In the genomic region with DNA sequence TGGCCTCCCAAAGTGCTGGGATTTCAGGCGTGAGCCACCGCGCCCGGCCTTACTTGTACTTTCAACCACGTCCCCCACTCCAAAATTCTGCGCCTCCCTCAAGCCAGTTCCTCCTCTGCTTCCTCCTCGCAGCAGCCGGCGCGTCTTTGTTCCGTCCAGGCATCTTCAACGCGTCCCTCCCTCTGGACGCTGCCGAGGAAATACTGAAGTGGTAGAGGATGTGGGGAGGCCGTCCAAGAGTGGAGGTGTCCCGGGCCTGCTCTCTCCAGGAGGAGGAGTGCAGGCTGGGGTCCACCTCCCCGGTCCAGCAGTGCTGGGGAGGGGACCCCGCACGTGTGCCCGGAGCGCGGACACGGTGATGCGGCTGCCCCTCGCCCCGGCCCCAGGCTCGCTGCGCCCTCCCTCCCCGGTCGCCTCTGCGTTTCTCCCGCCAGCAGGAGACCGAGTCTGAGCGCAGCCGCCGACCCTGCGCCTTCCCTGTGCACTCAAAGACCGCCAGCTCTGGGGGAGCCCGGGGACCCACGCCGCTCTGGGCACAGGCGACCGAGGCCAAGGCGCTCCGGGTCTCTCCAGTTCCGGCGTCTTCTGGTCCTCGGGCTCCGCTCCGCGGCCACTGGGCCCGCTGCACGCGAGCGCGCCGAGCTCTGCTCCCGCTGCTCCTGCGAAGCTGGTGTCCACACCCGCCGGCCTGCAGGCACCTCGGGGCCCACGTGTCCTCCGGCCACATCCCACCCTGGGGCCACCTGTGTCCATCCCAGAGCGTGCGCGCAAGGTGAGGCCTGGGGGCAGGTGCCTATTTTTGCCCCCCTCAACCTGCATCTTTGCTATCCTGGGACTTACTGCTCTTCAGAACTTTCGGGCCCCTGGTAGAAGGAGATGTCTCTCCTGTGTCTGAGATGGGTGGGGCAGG, we compare ENCODE assay signal across 8 cellular contexts. TPM values are rescaled to one million over a fixed set of nuclear protein-coding genes. Genes with fewer than 3 reads are reported as not detected.
DNase-seq lines count a peak whose midpoint lies in the region.

No MANE protein-coding gene starts in this region.

- WGBS in mesenchymal stem cell, result under 1% methylated on average over 64 of the region's 69 CpGs

- no peak overlapping the region for H3K23ac ChIP-seq in mesenchymal stem cell (ENCODE audit: low read length in 2 of 2)

- no peak overlapping the region for H2AK5ac ChIP-seq in mesenchymal stem cell (ENCODE audit: low read length, severe bottlenecking)

- H3K36me3 Mint-ChIP-seq in activated CD4-positive, alpha-beta T cell treated with anti-CD3 and anti-CD28 coated beads, Interleukin-2, amount 10 ng/mL, durations not matched to agents 7 days and 5 days (ENCODE audit: low read depth), result no peaks in the 10 kb centered on the region

- no peak overlapping the region for H2BK120ac ChIP-seq in mesenchymal stem cell (ENCODE audit: low read depth, low read length)

- peak overlapping the region; percentile 69 for H2AFZ ChIP-seq in mesenchymal stem cell (ENCODE audit: low read depth, low read length)

- no peak overlapping the region for H3K27ac Mint-ChIP-seq in activated CD4-positive, alpha-beta T cell treated with anti-CD3 and anti-CD28 coated beads, Interleukin-2, amount 10 ng/mL, durations not matched to agents 7 days and 5 days

- H3K27ac ChIP-seq in effector memory CD4-positive, alpha-beta T cell (ENCODE audit: insufficient read depth, low read length, poor library complexity, severe bottlenecking), result no peak overlapping the region
- no peak overlapping the region for H3K27ac ChIP-seq in mesenchymal stem cell (ENCODE audit: low read length, poor library complexity, severe bottlenecking)

- POLR2A ChIA-PET in activated CD4-positive, alpha-beta T cell treated with anti-CD3 and anti-CD28 coated beads, Interleukin-2, amount 10 ng/mL, durations not matched to agents 7 days and 5 days (lab: Charles Lee), result interaction anchor here (0.5 kb wide), 1 partner anchor 8 kb away, joined by 3 read pairs; no protein-coding TSS in a partner anchor

- no peak overlapping the region for H2BK5ac ChIP-seq in mesenchymal stem cell (ENCODE audit: low read depth, low read length, poor library complexity, severe bottlenecking)

- H3K9ac ChIP-seq in mesenchymal stem cell (ENCODE audit: low read length), result peak overlapping the region; percentile 36

- CTCF ChIA-PET in activated CD4-positive, alpha-beta T cell treated with anti-CD3 and anti-CD28 coated beads, Interleukin-2, amount 10 ng/mL, durations not matched to agents 7 days and 5 days (lab: Charles Lee), result interaction anchor here (0.6 to 1.2 kb wide), 12 partner anchors 9 to 127 kb away, joined by 3 to 6 read pairs (median 4); no protein-coding TSS in a partner anchor

- no peaks in the 10 kb centered on the region for H3K79me1 ChIP-seq in mesenchymal stem cell (replicated peaks; ENCODE audit: low read length, poor library complexity, severe bottlenecking)

- peaks cover 10% of the 10 kb centered on the region for H3K4me1 ChIP-seq in effector memory CD4-positive, alpha-beta T cell (ENCODE audit: control insufficient read depth, insufficient read depth, low read length, poor library complexity, severe bottlenecking)
- H3K4me1 ChIP-seq in mesenchymal stem cell (ENCODE audit: control insufficient read depth, insufficient read depth, low read depth, low read length), result peaks cover 7% of the 10 kb centered on the region

- no peak overlapping the region for H2BK12ac ChIP-seq in mesenchymal stem cell (ENCODE audit: low read length in 2 of 2)

- H4K91ac ChIP-seq in mesenchymal stem cell (ENCODE audit: low read length), result no peak overlapping the region

- H3K36me3 ChIP-seq in effector memory CD4-positive, alpha-beta T cell (ENCODE audit: control insufficient read depth, insufficient read depth, low read length), result no peaks in the 10 kb centered on the region
- H3K36me3 ChIP-seq in mesenchymal stem cell (ENCODE audit: control insufficient read depth in 1 of 2, insufficient read depth in 2 of 2, low read depth in 1 of 2, low read length in 2 of 2), result no peaks in the 10 kb centered on the region

- H3K4me3 ChIP-seq in effector memory CD4-positive, alpha-beta T cell (ENCODE audit: insufficient read depth, low read depth, low read length, poor library complexity, severe bottlenecking), result peak overlapping the region; percentile 48
- peak overlapping the region; percentile 17 to 72 for H3K4me3 ChIP-seq in mesenchymal stem cell (ENCODE audit: insufficient read depth in 1 of 2, low read depth in 1 of 2, low read length in 2 of 2)

- no peaks in the 10 kb centered on the region for H3K9me3 ChIP-seq in effector memory CD4-positive, alpha-beta T cell (ENCODE audit: control insufficient read depth, low read length)
- H3K9me3 ChIP-seq in mesenchymal stem cell (ENCODE audit: control insufficient read depth, low read length), result no peaks in the 10 kb centered on the region

- in situ Hi-C loops in G401 (cut with HindIII; ENCODE audit: low sequenced_read_pairs), result no loop called here

- no peak overlapping the region for H3K14ac ChIP-seq in mesenchymal stem cell (ENCODE audit: low read length in 2 of 2)

- no peak overlapping the region for H2BK15ac ChIP-seq in mesenchymal stem cell (ENCODE audit: low read depth, poor library complexity, severe bottlenecking)

- no peak overlapping the region for H3K18ac ChIP-seq in mesenchymal stem cell (ENCODE audit: low read depth in 1 of 2, low read length in 2 of 2)

- no peak overlapping the region for H3K4ac ChIP-seq in mesenchymal stem cell (ENCODE audit: low read depth in 1 of 2, low read length in 2 of 2)

- peaks cover 11% of the 10 kb centered on the region for H3K27me3 ChIP-seq in effector memory CD4-positive, alpha-beta T cell (replicated peaks; ENCODE audit: control insufficient read depth, insufficient read depth, low read length, poor library complexity, severe bottlenecking)
- peaks cover 54 to 80% of the 10 kb centered on the region in 2 experiments for H3K27me3 ChIP-seq in mesenchymal stem cell (ENCODE audit: control insufficient read depth in 1 of 2, insufficient read depth in 1 of 2, low read length in 2 of 2)

- peak overlapping the region; percentile 69 for H3K4me2 ChIP-seq in mesenchymal stem cell (ENCODE audit: low read length, poor library complexity, severe bottlenecking)

- peaks cover 60% of the 10 kb centered on the region for H3K27me3 Mint-ChIP-seq in activated CD4-positive, alpha-beta T cell treated with anti-CD3 and anti-CD28 coated beads, Interleukin-2, amount 10 ng/mL, durations not matched to agents 7 days and 5 days

- H3K4me1 Mint-ChIP-seq in activated CD4-positive, alpha-beta T cell treated with anti-CD3 and anti-CD28 coated beads, Interleukin-2, amount 10 ng/mL, durations not matched to agents 7 days and 5 days, result peaks cover 9% of the 10 kb centered on the region

- H3K9me3 Mint-ChIP-seq in activated CD4-positive, alpha-beta T cell treated with anti-CD3 and anti-CD28 coated beads, Interleukin-2, amount 10 ng/mL, durations not matched to agents 7 days and 5 days, result no peaks in the 10 kb centered on the region

- H3K4me3 Mint-ChIP-seq in activated CD4-positive, alpha-beta T cell treated with anti-CD3 and anti-CD28 coated beads, Interleukin-2, amount 10 ng/mL, durations not matched to agents 7 days and 5 days, result peak overlapping the region; percentile 23

- H4K8ac ChIP-seq in mesenchymal stem cell (ENCODE audit: low read length), result no peak overlapping the region

- DNase-seq in G401 (ENCODE audit: low spot score) (peak; percentile 12), NCI-H187 (lab: John Stamatoyannopoulos, UW) (peak; percentile 25 to 40), mesenchymal stem cell (peak; percentile 60), GF-D8 (lab: John Stamatoyannopoulos, UW) (no peak), T1000 (lab: John Stamatoyannopoulos, UW) (no peak)
- peak; percentile 49 for DNase-seq in activated CD4-positive, alpha-beta T cell treated with anti-CD3 and anti-CD28 coated beads, Interleukin-2, amount 10 ng/mL, durations not matched to agents 7 days and 5 days
- peak in 2 of 3 donors; percentile 8 to 13 for DNase-seq in effector memory CD4-positive, alpha-beta T cell
- DNase-seq in stimulated activated CD8-positive, alpha-beta memory T cell treated with anti-CD3 and anti-CD28 coated beads, Interleukin-15, amount 100 ng/mL, for 48 hours (ENCODE audit: low read depth in 2 of 2), result peak; percentile 28 to 53

RNA-seq across cellular contexts. Expression of a gene that starts 31.7 kb away (rescaled TPM):
- 4.2 and 5.6 TPM in 2 replicates for total RNA-seq in G401 (2014; rRNA removed; shearing (Covaris generic))
- total RNA-seq in activated CD4-positive, alpha-beta T cell treated with anti-CD3 and anti-CD28 coated beads, Interleukin-2, amount 10 ng/mL, durations not matched to agents 7 days and 5 days, result 10 to 100 TPM; 40.8 to 43.8 TPM
- 6.5 TPM for polyA plus RNA-seq in mesenchymal stem cell (2013, experiment 1 of 2)
- polyA plus RNA-seq in mesenchymal stem cell (2013, experiment 2 of 2), result 5.9 TPM

RNA-seq across cellular contexts. Expression of a gene that starts 41.5 kb away (rescaled TPM):
- total RNA-seq in G401 (2014; rRNA removed; shearing (Covaris generic)), result 75.4 and 95.6 TPM in 2 replicates
- total RNA-seq in activated CD4-positive, alpha-beta T cell treated with anti-CD3 and anti-CD28 coated beads, Interleukin-2, amount 10 ng/mL, durations not matched to agents 7 days and 5 days, result 10 to 100 TPM; 46.9 to 51.9 TPM
- 46.1 TPM for polyA plus RNA-seq in mesenchymal stem cell (2013, experiment 1 of 2)
- polyA plus RNA-seq in mesenchymal stem cell (2013, experiment 2 of 2), result 47.7 TPM

RNA-seq across cellular contexts. Expression of a gene that starts 41.6 kb away (rescaled TPM):
- total RNA-seq in G401 (2014; rRNA removed; shearing (Covaris generic)), result 0.12 TPM in 1 of 2 replicates, not detected in the other
- total RNA-seq in activated CD4-positive, alpha-beta T cell treated with anti-CD3 and anti-CD28 coated beads, Interleukin-2, amount 10 ng/mL, durations not matched to agents 7 days and 5 days, result 1 to 10 TPM in 1 of 2 experiments, under 1 TPM in 1; 0.79 to 1.4 TPM
- 0.30 TPM for polyA plus RNA-seq in mesenchymal stem cell (2013, experiment 1 of 2)
- polyA plus RNA-seq in mesenchymal stem cell (2013, experiment 2 of 2), result 0.36 TPM

RNA-seq across cellular contexts. Expression of a gene that starts 51.2 kb away (rescaled TPM):
- total RNA-seq in G401 (2014; rRNA removed; shearing (Covaris generic)), result 68.4 and 72.7 TPM in 2 replicates
- 10 to 100 TPM; 26.8 to 33.2 TPM for total RNA-seq in activated CD4-positive, alpha-beta T cell treated with anti-CD3 and anti-CD28 coated beads, Interleukin-2, amount 10 ng/mL, durations not matched to agents 7 days and 5 days
- polyA plus RNA-seq in mesenchymal stem cell (2013, experiment 1 of 2), result 20.3 TPM
- polyA plus RNA-seq in mesenchymal stem cell (2013, experiment 2 of 2), result 18.3 TPM

RNA-seq across cellular contexts. Expression of a gene that starts 56.8 kb away (rescaled TPM):
- total RNA-seq in G401 (2014; rRNA removed; shearing (Covaris generic)), result not detected in 2 replicates
- total RNA-seq in activated CD4-positive, alpha-beta T cell treated with anti-CD3 and anti-CD28 coated beads, Interleukin-2, amount 10 ng/mL, durations not matched to agents 7 days and 5 days, result 10 to 100 TPM; 13.8 to 16.0 TPM
- polyA plus RNA-seq in mesenchymal stem cell (2013, experiment 1 of 2), result not detected
- not detected for polyA plus RNA-seq in mesenchymal stem cell (2013, experiment 2 of 2)

Comparison
In these comparisons a context has a peak if more than half of its experiments do, and no peak if none do; other contexts are left out.
1. DNase-seq: peak in G401 (single experiment), NCI-H187 (2 of 2), activated CD4-positive, alpha-beta T cell treated with anti-CD3 and anti-CD28 coated beads, Interleukin-2, amount 10 ng/mL, durations not matched to agents 7 days and 5 days (single experiment), effector memory CD4-positive, alpha-beta T cell (2 of 3), mesenchymal stem cell (single experiment) and stimulated activated CD8-positive, alpha-beta memory T cell treated with anti-CD3 and anti-CD28 coated beads, Interleukin-15, amount 100 ng/mL, for 48 hours (2 of 2); none in GF-D8 (single experiment) and T1000 (single experiment).